Comparison of ENCODE assay signal across 8 cellular contexts in genomic region chr12:119061208-119061796, GRCh38.
DNase-seq lines count a peak whose midpoint lies in the region; ATAC-seq lines count a peak whose summit lies in the region.

No MANE protein-coding gene starts in this region.

- no peaks in the 10 kb centered on the region for H3K27me3 ChIP-seq in neuronal stem cell (ENCODE audit: control insufficient read depth in 3 of 3, insufficient read depth in 3 of 3, low read depth in 1 of 3, low read length in 3 of 3)

- no peak overlapping the region for H3K4me2 ChIP-seq in neuronal stem cell (ENCODE audit: insufficient read depth, low read length, poor library complexity, severe bottlenecking)

- peaks cover 0 to 2% of the 10 kb centered on the region in 2 donors for H3K9me3 ChIP-seq in neuronal stem cell (replicated peaks in 1 of 2; ENCODE audit: control insufficient read depth in 2 of 2, insufficient read depth in 1 of 2, low read depth in 1 of 2, low read length in 2 of 2)

- H4K8ac ChIP-seq in neuronal stem cell (ENCODE audit: low read depth, low read length): no peak overlapping the region

- ATAC-seq in HG02852 (IDR thresholded peaks at IDR 0.05; ENCODE audit: unreplicated experiment) (no peak), HG03342 (IDR thresholded peaks at IDR 0.05; ENCODE audit: unreplicated experiment) (no peak)

- WGBS in neuronal stem cell (ENCODE audit: extremely low coverage in 2 of 2, insufficient read length in 2 of 2, insufficient replicate concordance in 1 of 2), 2 donors: no CpG with 5 or more reads among the region's 10 CpGs

- no peak overlapping the region for H2BK12ac ChIP-seq in neuronal stem cell (ENCODE audit: low read length)

- no peak overlapping the region for H2BK120ac ChIP-seq in neuronal stem cell (ENCODE audit: low read depth, low read length)

- no peak overlapping the region for H2BK5ac ChIP-seq in neuronal stem cell (ENCODE audit: low read length)

- no peaks in the 10 kb centered on the region for H3K36me3 ChIP-seq in neuronal stem cell (replicated peaks in 1 of 2; ENCODE audit: control insufficient read depth in 2 of 2, insufficient read depth in 2 of 2, low read length in 2 of 2)

- H2BK15ac ChIP-seq in neuronal stem cell (ENCODE audit: low read length): no peak overlapping the region

- H3K14ac ChIP-seq in neuronal stem cell (ENCODE audit: low read length): no peak overlapping the region

- H2AFZ ChIP-seq in neuronal stem cell (ENCODE audit: low read length): no peak overlapping the region

- no peak overlapping the region for H3K4me3 ChIP-seq in neuronal stem cell (ENCODE audit: low read length in 2 of 2)

- peaks cover 0 to 4% of the 10 kb centered on the region in 2 donors for H3K4me1 ChIP-seq in neuronal stem cell (ENCODE audit: control insufficient read depth in 2 of 2, insufficient read depth in 1 of 2, low read depth in 1 of 2, low read length in 2 of 2)

- H3K9ac ChIP-seq in neuronal stem cell (ENCODE audit: low read depth, low read length, poor library complexity): no peak overlapping the region

- H3K18ac ChIP-seq in neuronal stem cell (ENCODE audit: low read length): no peak overlapping the region

- peak; percentile 8 to 39 for DNase-seq in NOMO-1 (lab: John Stamatoyannopoulos, UW; ENCODE audit: unreplicated experiment in 2 of 2)
- DNase-seq in NOMO-1 treated with dmso at 0.1 percent for 144 hours (lab: John Stamatoyannopoulos, UW; ENCODE audit: unreplicated experiment): no peak
- DNase-seq in OCI-M1 (lab: John Stamatoyannopoulos, UW): peak; percentile 82
- peak; percentile 88 for DNase-seq in ecto neural progenitor cell (ENCODE audit: low spot score)
- DNase-seq in neuronal stem cell (ENCODE audit: low spot score): peak; percentile 80
- DNase-seq in cerebellum (ENCODE audit: low spot score): no peak

- H3K27ac ChIP-seq in neuronal stem cell (replicated peaks; ENCODE audit: low read length): no peak overlapping the region

- H2AK5ac ChIP-seq in neuronal stem cell (ENCODE audit: low read depth, low read length): no peak overlapping the region

- no peaks in the 10 kb centered on the region for H3K79me1 ChIP-seq in neuronal stem cell (ENCODE audit: low read depth, low read length)

- H3K4ac ChIP-seq in neuronal stem cell (ENCODE audit: low read length): no peak overlapping the region

- no peak overlapping the region for H3K23ac ChIP-seq in neuronal stem cell (ENCODE audit: low read depth, low read length, poor library complexity)

- no peak overlapping the region for H4K91ac ChIP-seq in neuronal stem cell (ENCODE audit: low read depth, low read length, poor library complexity)

Comparison
In these comparisons a context has a peak if more than half of its experiments do, and no peak if none do; other contexts are left out.
1. DNase-seq: peak in NOMO-1 (2 of 2), OCI-M1 (single experiment), ecto neural progenitor cell (single experiment) and neuronal stem cell (single experiment); none in NOMO-1 treated with dmso at 0.1 percent for 144 hours (single experiment) and cerebellum (single experiment).